2 cellular contexts compared by ENCODE assay signal in the genomic region with DNA sequence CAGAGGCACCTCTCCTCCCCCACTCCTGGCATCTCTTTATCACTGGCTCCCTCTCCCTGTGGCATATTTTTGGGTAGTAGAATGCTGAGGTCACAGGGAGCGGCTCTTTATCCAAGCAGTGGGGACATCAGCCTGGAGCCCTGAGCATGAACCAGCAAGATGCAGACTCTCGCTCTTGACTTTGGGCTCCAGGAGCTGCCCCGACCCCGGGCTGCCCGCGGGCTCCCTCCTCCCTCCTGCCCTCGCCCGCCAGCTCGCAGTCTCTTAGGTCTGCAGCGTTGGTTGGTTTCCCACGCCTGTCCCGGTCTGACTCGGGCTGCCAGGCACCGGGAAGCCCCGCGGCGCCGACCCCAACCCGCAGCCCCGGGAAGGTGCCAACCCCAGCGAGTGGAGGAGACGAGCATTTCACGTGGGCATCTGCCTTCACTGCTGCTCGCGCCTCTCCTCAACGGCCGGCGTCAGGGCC.
TF ChIP-seq lines count a peak whose summit lies in the region.

No MANE protein-coding gene starts in this region.

TF ChIP-seq in HepG2, 621 proteins besides CTCF, POLR2A, EP300 and RAD21 (continued from another document):
- TF ChIP-seq, protein P1, sequence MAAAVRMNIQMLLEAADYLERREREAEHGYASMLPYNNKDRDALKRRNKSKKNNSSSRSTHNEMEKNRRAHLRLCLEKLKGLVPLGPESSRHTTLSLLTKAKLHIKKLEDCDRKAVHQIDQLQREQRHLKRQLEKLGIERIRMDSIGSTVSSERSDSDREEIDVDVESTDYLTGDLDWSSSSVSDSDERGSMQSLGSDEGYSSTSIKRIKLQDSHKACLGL (CRISPR knock-in tag; IDR thresholded peaks at IDR 0.05): no peak
- no peak for TF ChIP-seq ATM (IDR thresholded peaks at IDR 0.05; ENCODE audit: borderline replicate concordance)

TF ChIP-seq in HEK293T, 16 proteins besides CTCF, POLR2A, EP300 and RAD21 (continued from another document):
- no peak for TF ChIP-seq NFRKB (IDR thresholded peaks at IDR 0.05)
- no peak for TF ChIP-seq ELF4 (IDR thresholded peaks at IDR 0.05)
- TF ChIP-seq CTBP1 (IDR thresholded peaks at IDR 0.05; ENCODE audit: borderline replicate concordance): no peak
- no peak for TF ChIP-seq FOXK2 (IDR thresholded peaks at IDR 0.05)
- no peak for TF ChIP-seq L3MBTL2 (conservative IDR thresholded peaks at IDR 0.05)
- TF ChIP-seq ZNF384 (IDR thresholded peaks at IDR 0.05): no peak
